In the genomic region with DNA sequence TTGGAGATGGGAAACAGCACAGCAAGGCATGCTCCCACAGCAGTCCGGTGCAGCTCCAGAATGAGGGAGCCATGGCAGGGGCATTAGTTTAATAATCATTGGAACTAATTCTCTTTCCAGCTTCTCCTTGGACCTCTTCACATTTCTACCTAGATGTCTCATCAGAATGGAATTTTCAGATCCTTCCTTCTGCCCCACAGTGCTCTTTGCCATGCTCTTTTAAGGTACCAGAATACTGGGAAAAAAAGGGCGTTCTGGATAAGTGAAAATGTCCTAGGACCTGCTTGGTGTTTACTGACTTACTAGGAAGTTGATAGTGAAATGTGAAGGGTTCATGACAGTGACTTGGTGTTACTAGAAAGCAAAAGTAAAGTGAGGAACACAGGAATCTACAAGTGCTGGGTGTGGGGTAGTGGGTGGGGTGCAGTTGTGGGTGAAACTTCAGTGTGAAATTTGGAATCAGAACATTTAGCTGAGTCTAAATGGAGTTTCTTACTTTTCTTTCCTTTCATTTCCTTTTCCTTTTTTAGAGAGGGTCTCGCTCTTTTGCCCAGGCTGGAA, we compare ENCODE assay signal across 11 cellular contexts.
DNase-seq lines count a peak whose midpoint lies in the region; ATAC-seq and TF ChIP-seq lines count a peak whose summit lies in the region.
"Had no signal": no experiment of that assay in that cellular context is flagged by ENCODE, and none has a peak within 500 bp of the region (broad histone marks: within the 10 kb centered on the region; RNA-seq: fewer than 3 reads in every experiment).

No MANE protein-coding gene starts in this region.

- POLR2A ChIA-PET in activated CD4-positive, alpha-beta T cell treated with anti-CD3 and anti-CD28 coated beads for 36 hours (lab: Charles Lee): no interaction called here
- POLR2A ChIA-PET in activated CD8-positive, alpha-beta T cell treated with anti-CD3 and anti-CD28 coated beads, Interleukin-2, amount 10 ng/mL, durations not matched to agents 7 days and 5 days (lab: Charles Lee): no interaction called here

- TF ChIP-seq CTCF in progenitor cell of endocrine pancreas (IDR thresholded peaks at IDR 0.05; ENCODE audit: unreplicated experiment): no peak

- CTCF ChIA-PET in activated CD4-positive, alpha-beta T cell treated with anti-CD3 and anti-CD28 coated beads for 36 hours (lab: Charles Lee): interaction anchor here (0.6 kb wide), 2 partner anchors 32 to 185 kb away, joined by 3 to 5 read pairs; no protein-coding TSS in a partner anchor
- CTCF ChIA-PET in activated CD8-positive, alpha-beta T cell treated with anti-CD3 and anti-CD28 coated beads, Interleukin-2, amount 10 ng/mL, durations not matched to agents 7 days and 5 days (lab: Charles Lee): no interaction called here

- peak; percentile 63 for ATAC-seq in activated CD4-positive, alpha-beta T cell treated with anti-CD3 and anti-CD28 coated beads for 36 hours
- ATAC-seq in HG02852 (IDR thresholded peaks at IDR 0.05; ENCODE audit: unreplicated experiment): peak; percentile 54
- no peak for ATAC-seq in activated CD8-positive, alpha-beta T cell treated with anti-CD3 and anti-CD28 coated beads, Interleukin-2, amount 10 ng/mL, durations not matched to agents 7 days and 5 days

- no peaks in the 10 kb centered on the region for H3K9me3 Mint-ChIP-seq in activated CD4-positive, alpha-beta T cell treated with anti-CD3 and anti-CD28 coated beads for 36 hours (ENCODE audit: low read depth)
- no peaks in the 10 kb centered on the region for H3K9me3 Mint-ChIP-seq in activated CD8-positive, alpha-beta T cell treated with anti-CD3 and anti-CD28 coated beads, Interleukin-2, amount 10 ng/mL, durations not matched to agents 7 days and 5 days (ENCODE audit: insufficient read depth)
- no peaks in the 10 kb centered on the region for H3K9me3 Mint-ChIP-seq in progenitor cell of endocrine pancreas (ENCODE audit: low read depth)

- intact Hi-C loops in activated CD4-positive, alpha-beta T cell treated with anti-CD3 and anti-CD28 coated beads for 36 hours (cut with DNase I, micrococcal nuclease): no loop called here

- peak; percentile 26 for DNase-seq in activated CD4-positive, alpha-beta T cell treated with anti-CD3 and anti-CD28 coated beads for 36 hours
- DNase-seq in activated CD4-positive, alpha-beta T cell treated with anti-CD3 and anti-CD28 coated beads for 1 hour: no peak
- no peak for DNase-seq in activated CD8-positive, alpha-beta T cell treated with anti-CD3 and anti-CD28 coated beads, Interleukin-2, amount 10 ng/mL, durations not matched to agents 7 days and 5 days
- DNase-seq in progenitor cell of endocrine pancreas (ENCODE audit: low spot score, unreplicated experiment) (no peak), GM19240 (ENCODE audit: insufficient read length, low spot score) (no peak), NCI-H187 (lab: John Stamatoyannopoulos, UW) (no peak), NCI-H1048 (lab: John Stamatoyannopoulos, UW) (no peak)
- DNase-seq: amygdala; NCI-H1436; stimulated activated CD4-positive, alpha-beta T cell treated with anti-CD3 and anti-CD28 coated beads, Interleukin-2, amount 100 ng/mL, for 48 hours had no signal

- no peaks in the 10 kb centered on the region for H3K27me3 Mint-ChIP-seq in activated CD4-positive, alpha-beta T cell treated with anti-CD3 and anti-CD28 coated beads for 36 hours
- no peaks in the 10 kb centered on the region for H3K27me3 Mint-ChIP-seq in activated CD8-positive, alpha-beta T cell treated with anti-CD3 and anti-CD28 coated beads, Interleukin-2, amount 10 ng/mL, durations not matched to agents 7 days and 5 days (ENCODE audit: low read depth)
- no peaks in the 10 kb centered on the region for H3K27me3 Mint-ChIP-seq in progenitor cell of endocrine pancreas

- H3K27ac Mint-ChIP-seq in activated CD4-positive, alpha-beta T cell treated with anti-CD3 and anti-CD28 coated beads for 36 hours: peak overlapping the region; percentile 24
- peak overlapping the region; percentile 6 for H3K27ac Mint-ChIP-seq in activated CD8-positive, alpha-beta T cell treated with anti-CD3 and anti-CD28 coated beads, Interleukin-2, amount 10 ng/mL, durations not matched to agents 7 days and 5 days
- H3K27ac Mint-ChIP-seq in progenitor cell of endocrine pancreas: peak overlapping the region; percentile 57

- no peaks in the 10 kb centered on the region for H3K36me3 Mint-ChIP-seq in activated CD4-positive, alpha-beta T cell treated with anti-CD3 and anti-CD28 coated beads for 36 hours (ENCODE audit: low read depth)
- H3K36me3 Mint-ChIP-seq in activated CD8-positive, alpha-beta T cell treated with anti-CD3 and anti-CD28 coated beads, Interleukin-2, amount 10 ng/mL, durations not matched to agents 7 days and 5 days (ENCODE audit: low read depth): no peaks in the 10 kb centered on the region
- H3K36me3 Mint-ChIP-seq in progenitor cell of endocrine pancreas (ENCODE audit: insufficient read depth): no peaks in the 10 kb centered on the region

- H3K4me1 Mint-ChIP-seq in activated CD4-positive, alpha-beta T cell treated with anti-CD3 and anti-CD28 coated beads for 36 hours: peaks cover 84% of the 10 kb centered on the region
- peaks cover 30% of the 10 kb centered on the region for H3K4me1 Mint-ChIP-seq in activated CD8-positive, alpha-beta T cell treated with anti-CD3 and anti-CD28 coated beads, Interleukin-2, amount 10 ng/mL, durations not matched to agents 7 days and 5 days (ENCODE audit: low read depth)
- H3K4me1 Mint-ChIP-seq in progenitor cell of endocrine pancreas (ENCODE audit: low read depth): peaks cover 58% of the 10 kb centered on the region

- no peak overlapping the region for H3K4me3 Mint-ChIP-seq in activated CD4-positive, alpha-beta T cell treated with anti-CD3 and anti-CD28 coated beads for 36 hours
- no peak overlapping the region for H3K4me3 Mint-ChIP-seq in activated CD8-positive, alpha-beta T cell treated with anti-CD3 and anti-CD28 coated beads, Interleukin-2, amount 10 ng/mL, durations not matched to agents 7 days and 5 days
- H3K4me3 Mint-ChIP-seq in progenitor cell of endocrine pancreas (ENCODE audit: low read depth): no peak overlapping the region

Comparison
In these comparisons a context has a peak if more than half of its experiments do, and no peak if none do; other contexts are left out.
1. H3K27ac Mint-ChIP-seq: peak in every context shown above with its lines; median percentile 57 in progenitor cell of endocrine pancreas; 24 in activated CD4-positive, alpha-beta T cell treated with anti-CD3 and anti-CD28 coated beads for 36 hours; 6 in activated CD8-positive, alpha-beta T cell treated with anti-CD3 and anti-CD28 coated beads, Interleukin-2, amount 10 ng/mL, durations not matched to agents 7 days and 5 days.